25 cellular contexts compared by ENCODE assay signal in genomic region chr12:123152823-123153222, GRCh38. TPM values are rescaled to one million over a fixed set of nuclear protein-coding genes. Genes with fewer than 3 reads are reported as not detected.
DNase-seq lines count a peak whose midpoint lies in the region; ATAC-seq, FAIRE-seq and TF ChIP-seq lines count a peak whose summit lies in the region.
"Had no signal": no experiment of that assay in that cellular context is flagged by ENCODE, and none has a peak within 500 bp of the region (broad histone marks: within the 10 kb centered on the region; RNA-seq: fewer than 3 reads in every experiment).

No MANE protein-coding gene starts in this region.

- intact Hi-C loops in GM12878 (cut with micrococcal nuclease; ENCODE audit: unreplicated experiment): no loop called here

- TF ChIP-seq EP300 in GM12878 (IDR thresholded peaks at IDR 0.05; ENCODE audit: borderline replicate concordance in 1 of 2, control insufficient read depth in 1 of 2, low read depth in 2 of 2, low read length in 2 of 2): no peak

- no peaks in the 10 kb centered on the region; the same call in 1 of the 2 replicates for H3K36me3 ChIP-seq in GM23338 (ENCODE audit: insufficient read depth)
- H3K36me3 ChIP-seq in GM12878 (ENCODE audit: control insufficient read depth in 2 of 2, insufficient read depth in 2 of 2, low read length in 1 of 2): peaks cover 2 to 4% of the 10 kb centered on the region in 2 experiments; a peak in 3 of 4 replicates
- H3K36me3 ChIP-seq: ascending aorta, transverse colon had no signal

- no TSS peak for BruUV-seq in GM12878 (replicated peaks; lab: Mats Ljungman, UMichigan)

- TF ChIP-seq POLR2A in GM12878 (IDR thresholded peaks at IDR 0.05; ENCODE audit: low read depth, low read length): no peak

- no peaks in the 10 kb centered on the region for H3K9me3 Mint-ChIP-seq in activated CD4-positive, alpha-beta T cell treated with anti-CD3 and anti-CD28 coated beads, Interleukin-2, amount 10 ng/mL, durations not matched to agents 7 days and 5 days
- H3K9me3 Mint-ChIP-seq in GM23338: 0 out of 3 replicates have a peak, but pooled peaks cover 3% of the 10 kb centered on the region
- no peaks in the 10 kb centered on the region for H3K9me3 Mint-ChIP-seq in neural crest cell
- H3K9me3 Mint-ChIP-seq: activated CD4-positive, alpha-beta memory T cell treated with anti-CD3 and anti-CD28 coated beads for 36 hours had no signal

- peak overlapping the region; percentile 63; the same call in 1 of the 2 replicates for H3K4me2 ChIP-seq in GM23338
- H3K4me2 ChIP-seq in GM12878 (ENCODE audit: control insufficient read depth, insufficient read depth): no peak overlapping the region

- no peak overlapping the region for H3K27ac Mint-ChIP-seq in activated CD4-positive, alpha-beta T cell treated with anti-CD3 and anti-CD28 coated beads, Interleukin-2, amount 10 ng/mL, durations not matched to agents 7 days and 5 days
- H3K27ac Mint-ChIP-seq in GM23338: no peak overlapping the region
- H3K27ac Mint-ChIP-seq in neural crest cell (ENCODE audit: unreplicated experiment): no peak overlapping the region
- H3K27ac Mint-ChIP-seq: activated CD4-positive, alpha-beta memory T cell treated with anti-CD3 and anti-CD28 coated beads for 36 hours had no signal

- no peak overlapping the region for H3K27ac ChIP-seq in GM23338 (ENCODE audit: low read depth)
- no peak overlapping the region for H3K27ac ChIP-seq in GM12878 (ENCODE audit: control insufficient read depth, insufficient read depth)
- H3K27ac ChIP-seq: ascending aorta, right lobe of liver had no signal

- TF ChIP-seq RAD21 in GM12878 (IDR thresholded peaks at IDR 0.05; ENCODE audit: insufficient read depth, low read depth, low read length): no peak

- no peaks in the 10 kb centered on the region for H3K9me3 ChIP-seq in GM12878 (replicated peaks; ENCODE audit: control insufficient read depth, insufficient read depth, low read length)
- H3K9me3 ChIP-seq: A549, ascending aorta, Caco-2, right lobe of liver, transverse colon had no signal

- TF ChIP-seq CTCF in GM23338 (conservative IDR thresholded peaks at IDR 0.05; ENCODE audit: low read depth in 2 of 2) (no peak), GM12878 (IDR thresholded peaks at IDR 0.05 in 2 of 3, conservative IDR thresholded peaks at IDR 0.05 in 1 of 3; ENCODE audit: control insufficient read depth in 2 of 3, extremely low read depth in 1 of 3, insufficient read depth in 1 of 3, low read depth in 3 of 3, low read length in 3 of 3) (no peak), neural crest cell (conservative IDR thresholded peaks at IDR 0.05) (no peak)

- CTCF ChIA-PET in activated CD4-positive, alpha-beta T cell treated with anti-CD3 and anti-CD28 coated beads, Interleukin-2, amount 10 ng/mL, durations not matched to agents 7 days and 5 days (lab: Charles Lee): interaction anchor here (0.6 to 2.4 kb wide), 6 partner anchors 8 to 556 kb away, joined by 3 to 9 read pairs (median 5); no protein-coding TSS in a partner anchor
- CTCF ChIA-PET in GM12878 (lab: Yijun Ruan, JAX): interaction anchor here (1.1 to 1.3 kb wide), 2 partner anchors 85 to 159 kb away, joined by 3 to 5 read pairs; no protein-coding TSS in a partner anchor

- FAIRE-seq in GM12878 (lab: Jason Lieb, UNC): peak; percentile 7
- FAIRE-seq: A549, endothelial cell of umbilical vein had no signal

- no peak for DNase-seq in activated CD4-positive, alpha-beta T cell treated with anti-CD3 and anti-CD28 coated beads, Interleukin-2, amount 10 ng/mL, durations not matched to agents 7 days and 5 days
- no peak for DNase-seq in activated CD4-positive, alpha-beta T cell treated with anti-CD3 and anti-CD28 coated beads for 1 hour
- DNase-seq in GM23338 (ENCODE audit: low spot score) (peak; percentile 23), GM12878 (ENCODE audit: low read depth, low spot score) (no peak), neural crest cell (ENCODE audit: low read depth, low spot score) (no peak), NCI-H1694 treated with DMSO at 0.1 percent for 48 hours (lab: John Stamatoyannopoulos, UW) (no peak)
- DNase-seq: activated CD4-positive, alpha-beta memory T cell treated with anti-CD3 and anti-CD28 coated beads for 36 hours; activated CD4-positive, CD25-positive, alpha-beta regulatory T cell; Caco-2; dorsolateral prefrontal cortex; Karpas-422; NCI-H2227 treated with DMSO at 0.1 percent for 48 hours; NCI-H774; OCI-M1; right lobe of liver; stimulated activated CD4-positive, alpha-beta T cell treated with anti-CD3 and anti-CD28 coated beads, Interleukin-12 subunit alpha, Interleukin-12 subunit beta, amount 100 ng/mL, for 4 hours; stimulated activated CD4-positive, alpha-beta T cell treated with anti-CD3 and anti-CD28 coated beads, Interleukin-4, amount 100 ng/mL, for 24 hours; stimulated activated naive CD4-positive, alpha-beta T cell treated with Interleukin-2 at 50 U/mL for 16 hours; transverse colon had no signal

- POLR2A ChIA-PET in activated CD4-positive, alpha-beta T cell treated with anti-CD3 and anti-CD28 coated beads, Interleukin-2, amount 10 ng/mL, durations not matched to agents 7 days and 5 days (lab: Charles Lee): interaction anchor here (0.6 kb wide), 2 partner anchors 81 to 189 kb away, joined by 3 to 4 read pairs; no protein-coding TSS in a partner anchor
- POLR2A ChIA-PET in GM12878 (lab: Charles Lee): no interaction called here

- peaks cover 46% of the 10 kb centered on the region for H3K36me3 Mint-ChIP-seq in activated CD4-positive, alpha-beta T cell treated with anti-CD3 and anti-CD28 coated beads, Interleukin-2, amount 10 ng/mL, durations not matched to agents 7 days and 5 days (ENCODE audit: low read depth)
- peaks cover 2% of the 10 kb centered on the region; the same call in 1 of the 3 replicates for H3K36me3 Mint-ChIP-seq in GM23338 (ENCODE audit: low read depth)
- no peaks in the 10 kb centered on the region for H3K36me3 Mint-ChIP-seq in neural crest cell (ENCODE audit: low read depth)

- H3K79me2 ChIP-seq in GM23338 (replicated peaks; ENCODE audit: insufficient read depth) (no peaks in the 10 kb centered on the region), GM12878 (ENCODE audit: control insufficient read depth, insufficient read depth, low read length) (no peaks in the 10 kb centered on the region)

- H3K4me3 Mint-ChIP-seq in activated CD4-positive, alpha-beta T cell treated with anti-CD3 and anti-CD28 coated beads, Interleukin-2, amount 10 ng/mL, durations not matched to agents 7 days and 5 days: peak overlapping the region; percentile 33
- 0 out of 3 replicates have a peak overlapping the region, but pooled peaks have one; percentile 55 for H3K4me3 Mint-ChIP-seq in GM23338
- peak overlapping the region; percentile 91 for H3K4me3 Mint-ChIP-seq in neural crest cell

- RAD21 ChIA-PET in GM12878 (lab: Charles Lee; ENCODE audit: unreplicated experiment): interaction anchor here (1.6 kb wide), 1 partner anchor 109 kb away, joined by 4 read pairs; no protein-coding TSS in a partner anchor

- H3K27me3 ChIP-seq in GM23338 (ENCODE audit: insufficient read depth) (peaks cover 44% of the 10 kb centered on the region), GM12878 (replicated peaks in 1 of 2; ENCODE audit: control insufficient read depth in 2 of 2, insufficient read depth in 2 of 2, low read length in 1 of 2) (peaks cover 0 to 4% of the 10 kb centered on the region in 2 experiments; a peak in 1 of 4 replicates)
- H3K27me3 ChIP-seq: ascending aorta, dorsolateral prefrontal cortex, right lobe of liver, transverse colon had no signal

- no peak overlapping the region for H2AFZ ChIP-seq in GM23338
- no peak overlapping the region for H2AFZ ChIP-seq in GM12878 (ENCODE audit: control insufficient read depth, low read depth, low read length)

- WGBS in GM12878 (ENCODE audit: insufficient coverage, insufficient replicate concordance, low lambda C conversion rate, missing lambda C conversion rate): 69% methylated on average over 3 of the region's 3 CpGs

- H3K4me1 ChIP-seq in GM23338 (ENCODE audit: insufficient read depth) (peaks cover 40% of the 10 kb centered on the region), GM12878 (ENCODE audit: control insufficient read depth, insufficient read depth, low read length) (no peaks in the 10 kb centered on the region)

- SMC1A ChIA-PET in GM12878 (lab: Charles Lee; ENCODE audit: uncharacterized antibody, unreplicated experiment): interaction anchor here (1.7 to 2.8 kb wide), 2 partner anchors 9 to 85 kb away, joined by 5 to 9 read pairs; no protein-coding TSS in a partner anchor

- peaks cover 38% of the 10 kb centered on the region for H3K4me1 Mint-ChIP-seq in activated CD4-positive, alpha-beta T cell treated with anti-CD3 and anti-CD28 coated beads, Interleukin-2, amount 10 ng/mL, durations not matched to agents 7 days and 5 days
- H3K4me1 Mint-ChIP-seq in GM23338 (peaks cover 47% of the 10 kb centered on the region), neural crest cell (peaks cover 20% of the 10 kb centered on the region)

- no peaks in the 10 kb centered on the region for H3K9me2 ChIP-seq in GM23338 (ENCODE audit: insufficient read depth)

- H3K4me3 ChIP-seq in GM23338 (no peak overlapping the region), GM12878 (no peak overlapping the region)
- H3K4me3 ChIP-seq: A549, ascending aorta, right lobe of liver, transverse colon had no signal

- ATAC-seq in GM23338 (no peak), GM12878 (no peak), HG02759 (IDR thresholded peaks at IDR 0.05; ENCODE audit: unreplicated experiment) (no peak), HG02571 (IDR thresholded peaks at IDR 0.05; ENCODE audit: unreplicated experiment) (no peak)
- ATAC-seq: A549, right lobe of liver, SK-N-SH treated with all-trans-retinoic acid at 6 μM for 48 hours had no signal

- H4K20me1 ChIP-seq in GM23338 (replicated peaks; ENCODE audit: insufficient read depth) (0 out of 2 replicates have a peak, but pooled peaks cover 5% of the 10 kb centered on the region), GM12878 (ENCODE audit: control insufficient read depth, insufficient read depth) (no peaks in the 10 kb centered on the region)

- no peak overlapping the region for H3K9ac ChIP-seq in GM12878 (ENCODE audit: control insufficient read depth, insufficient read depth, low read length)

- in situ Hi-C loops in GM12878 (cut with MboI): no loop called here

- peaks cover 19% of the 10 kb centered on the region; the same call in 1 of the 2 replicates for H3F3A ChIP-seq in GM23338 (replicated peaks; ENCODE audit: low read depth)

- H3K27me3 Mint-ChIP-seq in activated CD4-positive, alpha-beta T cell treated with anti-CD3 and anti-CD28 coated beads, Interleukin-2, amount 10 ng/mL, durations not matched to agents 7 days and 5 days: peaks cover 11% of the 10 kb centered on the region
- H3K27me3 Mint-ChIP-seq in GM23338 (ENCODE audit: insufficient read depth, low read depth, poor library complexity) (peaks cover 36% of the 10 kb centered on the region), neural crest cell (ENCODE audit: low read depth) (peaks cover 12% of the 10 kb centered on the region)

RNA-seq across cellular contexts. Expression of gene PITPNM2, which starts 1.9 kb away (rescaled TPM):
- total RNA-seq in activated CD4-positive, alpha-beta T cell treated with anti-CD3 and anti-CD28 coated beads, Interleukin-2, amount 10 ng/mL, durations not matched to agents 7 days and 5 days: 10 to 100 TPM; 19.0 to 21.8 TPM
- 1.9 and 3.0 TPM in 2 replicates for total RNA-seq in GM23338 (2014; rRNA removed; shearing (Covaris generic))
- polyA plus RNA-seq in GM23338 (2016; fragmentation: Nextera tagmentation; extraction: Ambion mirVana): 0.28 and 0.82 TPM in 2 replicates
- total RNA-seq in GM12878 (2013; cell fraction: nucleolus; rRNA removed): 1.9 and 3.8 TPM in 2 replicates
- 0.11 and 0.17 TPM in 2 replicates for total RNA-seq in GM12878 (2014; rRNA removed)
- total RNA-seq in GM12878 (2014; rRNA removed; fragmentation: Illumina TruSeq; extraction: Trizol): 0.09 and 0.27 TPM in 2 replicates
- 0.95 and 0.98 TPM in 2 replicates for total RNA-seq in GM12878 (2021)
- polyA plus RNA-seq in GM12878 (2011; ENCODE audit: low read depth): 0.13 TPM
- 0.56 and 1.0 TPM in 2 replicates for polyA plus RNA-seq in GM12878 (2011; rRNA removed)
- 0.67 and 0.80 TPM in 2 replicates for polyA plus RNA-seq in GM12878 (2011; cell fraction: cytosol; rRNA removed)
- 2.9 and 3.4 TPM in 2 replicates for polyA plus RNA-seq in GM12878 (2011; cell fraction: nucleus; rRNA removed)
- 0.26 and 0.34 TPM in 2 replicates for polyA plus RNA-seq in GM12878 (2012)
- polyA plus RNA-seq in GM12878 (2014; fragmentation: Illumina TruSeq; extraction: Trizol): 0.29 TPM in 2 replicates
- under 1 TPM in 1 of 2 experiments, not detected in 1; 0.05 TPM for polyA plus RNA-seq in GM12878 (2014; fragmentation: Nextera tagmentation; extraction: Ambion mirVana)
- 0.24 and 0.25 TPM in 2 replicates for polyA plus RNA-seq in GM12878 (2014; rRNA removed)
- under 1 TPM; 0.03 to 0.08 TPM for polyA plus RNA-seq in GM12878 (2016; fragmentation: Nextera tagmentation; extraction: Ambion mirVana)
- polyA minus RNA-seq in GM12878 (2011; rRNA and poly(A)+ RNA removed): 1.8 and 1.9 TPM in 2 replicates
- polyA minus RNA-seq in GM12878 (2011; cell fraction: cytosol; rRNA and poly(A)+ RNA removed): 0.27 and 0.73 TPM in 2 replicates
- 3.3 and 4.5 TPM in 2 replicates for polyA minus RNA-seq in GM12878 (2011; cell fraction: nucleus; rRNA and poly(A)+ RNA removed)
- 7.2 and 9.5 TPM in 2 replicates for total RNA-seq in neural crest cell

Comparison
In these comparisons a context has a peak if more than half of its experiments do, and no peak if none do; other contexts are left out.
1. H3K4me3 Mint-ChIP-seq: peak in every context shown above with its lines; median percentile 91 in neural crest cell; 55 in GM23338; 33 in activated CD4-positive, alpha-beta T cell treated with anti-CD3 and anti-CD28 coated beads, Interleukin-2, amount 10 ng/mL, durations not matched to agents 7 days and 5 days.